ENCODE assay signal across 1 cellular context in genomic region chr3:94304953-94305352, GRCh38.
TF ChIP-seq lines count a peak whose summit lies in the region.

No MANE protein-coding gene starts in this region.

TF ChIP-seq in SK-N-SH treated with all-trans-retinoic acid at 6 μM for 48 hours, 23 proteins besides CTCF, POLR2A, EP300 and RAD21 (continued from another document):
- TF ChIP-seq, protein P1, sequence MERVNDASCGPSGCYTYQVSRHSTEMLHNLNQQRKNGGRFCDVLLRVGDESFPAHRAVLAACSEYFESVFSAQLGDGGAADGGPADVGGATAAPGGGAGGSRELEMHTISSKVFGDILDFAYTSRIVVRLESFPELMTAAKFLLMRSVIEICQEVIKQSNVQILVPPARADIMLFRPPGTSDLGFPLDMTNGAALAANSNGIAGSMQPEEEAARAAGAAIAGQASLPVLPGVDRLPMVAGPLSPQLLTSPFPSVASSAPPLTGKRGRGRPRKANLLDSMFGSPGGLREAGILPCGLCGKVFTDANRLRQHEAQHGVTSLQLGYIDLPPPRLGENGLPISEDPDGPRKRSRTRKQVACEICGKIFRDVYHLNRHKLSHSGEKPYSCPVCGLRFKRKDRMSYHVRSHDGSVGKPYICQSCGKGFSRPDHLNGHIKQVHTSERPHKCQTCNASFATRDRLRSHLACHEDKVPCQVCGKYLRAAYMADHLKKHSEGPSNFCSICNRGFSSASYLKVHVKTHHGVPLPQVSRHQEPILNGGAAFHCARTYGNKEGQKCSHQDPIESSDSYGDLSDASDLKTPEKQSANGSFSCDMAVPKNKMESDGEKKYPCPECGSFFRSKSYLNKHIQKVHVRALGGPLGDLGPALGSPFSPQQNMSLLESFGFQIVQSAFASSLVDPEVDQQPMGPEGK (CRISPR knock-in tag; IDR thresholded peaks at IDR 0.05; ENCODE audit: borderline replicate concordance): no peak
- TF ChIP-seq TCF4 (CRISPR knock-in tag; IDR thresholded peaks at IDR 0.05; ENCODE audit: borderline replicate concordance): no peak
- no peak for TF ChIP-seq CSDC2 (CRISPR knock-in tag; IDR thresholded peaks at IDR 0.05)
- no peak for TF ChIP-seq TOX (CRISPR knock-in tag; IDR thresholded peaks at IDR 0.05; ENCODE audit: borderline replicate concordance)
